1 cellular context compared by ENCODE assay signal in the genomic region with DNA sequence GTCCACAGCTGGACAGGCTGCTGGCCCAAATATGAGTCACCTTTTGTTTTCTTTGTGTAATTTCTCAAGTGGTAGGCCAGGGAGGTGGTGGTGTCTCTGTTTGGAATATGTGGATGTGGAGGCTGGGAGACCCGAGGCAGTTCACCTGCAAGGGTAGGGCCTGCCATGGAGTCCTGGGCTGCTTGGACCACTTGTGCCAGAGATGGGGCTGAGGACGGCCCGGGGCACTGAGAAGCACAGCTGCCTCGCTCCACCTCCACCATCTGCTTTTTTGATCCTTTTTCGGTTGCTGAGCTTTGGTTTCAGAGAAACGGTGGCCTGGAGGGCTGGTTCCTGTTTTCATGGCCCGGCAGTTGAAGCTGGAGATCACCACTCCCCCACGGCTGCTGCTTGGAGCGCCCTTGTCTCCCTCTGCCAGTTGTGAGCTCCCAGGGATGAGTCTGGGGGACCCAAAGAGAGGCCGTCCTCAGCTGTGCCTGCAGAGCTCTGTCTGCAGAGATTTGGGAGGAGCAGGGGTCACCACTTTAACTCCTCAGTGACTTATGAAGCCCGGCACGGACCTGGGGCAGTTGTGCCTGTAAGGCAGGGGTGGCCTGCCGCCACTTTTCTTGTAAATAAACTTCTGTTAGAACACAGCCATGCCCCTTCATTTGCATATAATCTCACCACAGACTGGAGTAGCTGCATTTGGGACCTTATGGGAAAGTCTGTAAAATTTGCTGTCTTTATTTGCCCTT.
TF ChIP-seq lines count a peak whose summit lies in the region.

No MANE protein-coding gene starts in this region.

TF ChIP-seq in GM12878, 131 proteins besides CTCF, POLR2A, EP300 and RAD21 (continued from another document and continues in another):
- TF ChIP-seq, protein P1, sequence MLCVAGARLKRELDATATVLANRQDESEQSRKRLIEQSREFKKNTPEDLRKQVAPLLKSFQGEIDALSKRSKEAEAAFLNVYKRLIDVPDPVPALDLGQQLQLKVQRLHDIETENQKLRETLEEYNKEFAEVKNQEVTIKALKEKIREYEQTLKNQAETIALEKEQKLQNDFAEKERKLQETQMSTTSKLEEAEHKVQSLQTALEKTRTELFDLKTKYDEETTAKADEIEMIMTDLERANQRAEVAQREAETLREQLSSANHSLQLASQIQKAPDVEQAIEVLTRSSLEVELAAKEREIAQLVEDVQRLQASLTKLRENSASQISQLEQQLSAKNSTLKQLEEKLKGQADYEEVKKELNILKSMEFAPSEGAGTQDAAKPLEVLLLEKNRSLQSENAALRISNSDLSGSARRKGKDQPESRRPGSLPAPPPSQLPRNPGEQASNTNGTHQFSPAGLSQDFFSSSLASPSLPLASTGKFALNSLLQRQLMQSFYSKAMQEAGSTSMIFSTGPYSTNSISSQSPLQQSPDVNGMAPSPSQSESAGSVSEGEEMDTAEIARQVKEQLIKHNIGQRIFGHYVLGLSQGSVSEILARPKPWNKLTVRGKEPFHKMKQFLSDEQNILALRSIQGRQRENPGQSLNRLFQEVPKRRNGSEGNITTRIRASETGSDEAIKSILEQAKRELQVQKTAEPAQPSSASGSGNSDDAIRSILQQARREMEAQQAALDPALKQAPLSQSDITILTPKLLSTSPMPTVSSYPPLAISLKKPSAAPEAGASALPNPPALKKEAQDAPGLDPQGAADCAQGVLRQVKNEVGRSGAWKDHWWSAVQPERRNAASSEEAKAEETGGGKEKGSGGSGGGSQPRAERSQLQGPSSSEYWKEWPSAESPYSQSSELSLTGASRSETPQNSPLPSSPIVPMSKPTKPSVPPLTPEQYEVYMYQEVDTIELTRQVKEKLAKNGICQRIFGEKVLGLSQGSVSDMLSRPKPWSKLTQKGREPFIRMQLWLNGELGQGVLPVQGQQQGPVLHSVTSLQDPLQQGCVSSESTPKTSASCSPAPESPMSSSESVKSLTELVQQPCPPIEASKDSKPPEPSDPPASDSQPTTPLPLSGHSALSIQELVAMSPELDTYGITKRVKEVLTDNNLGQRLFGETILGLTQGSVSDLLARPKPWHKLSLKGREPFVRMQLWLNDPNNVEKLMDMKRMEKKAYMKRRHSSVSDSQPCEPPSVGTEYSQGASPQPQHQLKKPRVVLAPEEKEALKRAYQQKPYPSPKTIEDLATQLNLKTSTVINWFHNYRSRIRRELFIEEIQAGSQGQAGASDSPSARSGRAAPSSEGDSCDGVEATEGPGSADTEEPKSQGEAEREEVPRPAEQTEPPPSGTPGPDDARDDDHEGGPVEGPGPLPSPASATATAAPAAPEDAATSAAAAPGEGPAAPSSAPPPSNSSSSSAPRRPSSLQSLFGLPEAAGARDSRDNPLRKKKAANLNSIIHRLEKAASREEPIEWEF (IDR thresholded peaks at IDR 0.05; ENCODE audit: insufficient replicate concordance, low read depth, low read length), result no peak
- TF ChIP-seq TBL1XR1 (IDR thresholded peaks at IDR 0.05; ENCODE audit: low read depth, low read length) (no peak; the same call in 1 of the 2 replicates), E2F8 (IDR thresholded peaks at IDR 0.05; ENCODE audit: low read depth, partially characterized antibody) (no peak), RCOR1 (conservative IDR thresholded peaks at IDR 0.05; ENCODE audit: low read depth, low read length) (no peak), CREB1 (IDR thresholded peaks at IDR 0.05; ENCODE audit: low read depth) (no peak), SREBF2 (IDR thresholded peaks at IDR 0.05; ENCODE audit: low read length) (no peak), BHLHE40 (IDR thresholded peaks at IDR 0.05; ENCODE audit: borderline replicate concordance in 1 of 2, low read depth in 2 of 2, low read length in 1 of 2) (peak in 1 of 2 experiments; percentile 33; a peak in 1 of 4 replicates), STAT1 (conservative IDR thresholded peaks at IDR 0.05) (0 out of 2 replicates have a peak, but pooled peaks have one; percentile 38), ELK1 (IDR thresholded peaks at IDR 0.05; ENCODE audit: low read depth, low read length) (no peak), POU2F2 (IDR thresholded peaks at IDR 0.05; ENCODE audit: borderline replicate concordance, low read depth, low read length) (peak; percentile 89), NR2C2 (IDR thresholded peaks at IDR 0.05; ENCODE audit: borderline replicate concordance, control insufficient read depth, insufficient read length, low read depth) (no peak), SRF (IDR thresholded peaks at IDR 0.05; ENCODE audit: low read depth in 2 of 2, low read length in 2 of 2) (no peak), NFIC (IDR thresholded peaks at IDR 0.05; ENCODE audit: low read depth, low read length) (no peak), JUNB (IDR thresholded peaks at IDR 0.05) (no peak; the same call in 1 of the 2 replicates), MYC (IDR thresholded peaks at IDR 0.05; ENCODE audit: insufficient read depth, insufficient read length, insufficient replicate concordance, low read length, severe bottlenecking) (no peak), FOXM1 (IDR thresholded peaks at IDR 0.05; ENCODE audit: low read depth, low read length) (no peak), ZZZ3 (IDR thresholded peaks at IDR 0.05; ENCODE audit: control insufficient read depth, insufficient read length, low read depth) (no peak), MEF2A (IDR thresholded peaks at IDR 0.05; ENCODE audit: insufficient read depth, low read depth, low read length) (0 out of 2 replicates have a peak, but pooled peaks have one; percentile 23), RB1 (IDR thresholded peaks at IDR 0.05; ENCODE audit: borderline replicate concordance) (no peak; the same call in 1 of the 2 replicates), YBX1 (IDR thresholded peaks at IDR 0.05) (no peak), HCFC1 (IDR thresholded peaks at IDR 0.05; ENCODE audit: low read length) (no peak), HDAC2 (IDR thresholded peaks at IDR 0.05) (no peak), RUNX3 (IDR thresholded peaks at IDR 0.05; ENCODE audit: low read length) (no peak), TAF1 (IDR thresholded peaks at IDR 0.05; ENCODE audit: borderline replicate concordance, low read depth, low read length) (peak; percentile 40; the same call in 1 of the 2 replicates), CHD2 (IDR thresholded peaks at IDR 0.05; ENCODE audit: borderline replicate concordance, low read depth, low read length) (peak; percentile 62; the same call in 1 of the 2 replicates), BCL11A (IDR thresholded peaks at IDR 0.05; ENCODE audit: low read depth, low read length) (no peak), ATF7 (IDR thresholded peaks at IDR 0.05; ENCODE audit: low read depth) (peak; percentile 22; the same call in 1 of the 2 replicates), PAX5 (IDR thresholded peaks at IDR 0.05; ENCODE audit: borderline replicate concordance, low read depth, low read length) (peak; percentile 80; the same call in 1 of the 2 replicates)
- TF ChIP-seq, protein P2, sequence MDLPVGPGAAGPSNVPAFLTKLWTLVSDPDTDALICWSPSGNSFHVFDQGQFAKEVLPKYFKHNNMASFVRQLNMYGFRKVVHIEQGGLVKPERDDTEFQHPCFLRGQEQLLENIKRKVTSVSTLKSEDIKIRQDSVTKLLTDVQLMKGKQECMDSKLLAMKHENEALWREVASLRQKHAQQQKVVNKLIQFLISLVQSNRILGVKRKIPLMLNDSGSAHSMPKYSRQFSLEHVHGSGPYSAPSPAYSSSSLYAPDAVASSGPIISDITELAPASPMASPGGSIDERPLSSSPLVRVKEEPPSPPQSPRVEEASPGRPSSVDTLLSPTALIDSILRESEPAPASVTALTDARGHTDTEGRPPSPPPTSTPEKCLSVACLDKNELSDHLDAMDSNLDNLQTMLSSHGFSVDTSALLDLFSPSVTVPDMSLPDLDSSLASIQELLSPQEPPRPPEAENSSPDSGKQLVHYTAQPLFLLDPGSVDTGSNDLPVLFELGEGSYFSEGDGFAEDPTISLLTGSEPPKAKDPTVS (IDR thresholded peaks at IDR 0.05; ENCODE audit: low read depth, low read length), result no peak
- TF ChIP-seq, protein P3, sequence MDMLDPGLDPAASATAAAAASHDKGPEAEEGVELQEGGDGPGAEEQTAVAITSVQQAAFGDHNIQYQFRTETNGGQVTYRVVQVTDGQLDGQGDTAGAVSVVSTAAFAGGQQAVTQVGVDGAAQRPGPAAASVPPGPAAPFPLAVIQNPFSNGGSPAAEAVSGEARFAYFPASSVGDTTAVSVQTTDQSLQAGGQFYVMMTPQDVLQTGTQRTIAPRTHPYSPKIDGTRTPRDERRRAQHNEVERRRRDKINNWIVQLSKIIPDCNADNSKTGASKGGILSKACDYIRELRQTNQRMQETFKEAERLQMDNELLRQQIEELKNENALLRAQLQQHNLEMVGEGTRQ (IDR thresholded peaks at IDR 0.05; ENCODE audit: borderline replicate concordance, low read depth, low read length), result no peak
- TF ChIP-seq, protein P4, sequence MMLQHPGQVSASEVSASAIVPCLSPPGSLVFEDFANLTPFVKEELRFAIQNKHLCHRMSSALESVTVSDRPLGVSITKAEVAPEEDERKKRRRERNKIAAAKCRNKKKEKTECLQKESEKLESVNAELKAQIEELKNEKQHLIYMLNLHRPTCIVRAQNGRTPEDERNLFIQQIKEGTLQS (IDR thresholded peaks at IDR 0.05; ENCODE audit: borderline replicate concordance, extremely low read depth, low read depth, low read length), result no peak
- TF ChIP-seq, protein P5, sequence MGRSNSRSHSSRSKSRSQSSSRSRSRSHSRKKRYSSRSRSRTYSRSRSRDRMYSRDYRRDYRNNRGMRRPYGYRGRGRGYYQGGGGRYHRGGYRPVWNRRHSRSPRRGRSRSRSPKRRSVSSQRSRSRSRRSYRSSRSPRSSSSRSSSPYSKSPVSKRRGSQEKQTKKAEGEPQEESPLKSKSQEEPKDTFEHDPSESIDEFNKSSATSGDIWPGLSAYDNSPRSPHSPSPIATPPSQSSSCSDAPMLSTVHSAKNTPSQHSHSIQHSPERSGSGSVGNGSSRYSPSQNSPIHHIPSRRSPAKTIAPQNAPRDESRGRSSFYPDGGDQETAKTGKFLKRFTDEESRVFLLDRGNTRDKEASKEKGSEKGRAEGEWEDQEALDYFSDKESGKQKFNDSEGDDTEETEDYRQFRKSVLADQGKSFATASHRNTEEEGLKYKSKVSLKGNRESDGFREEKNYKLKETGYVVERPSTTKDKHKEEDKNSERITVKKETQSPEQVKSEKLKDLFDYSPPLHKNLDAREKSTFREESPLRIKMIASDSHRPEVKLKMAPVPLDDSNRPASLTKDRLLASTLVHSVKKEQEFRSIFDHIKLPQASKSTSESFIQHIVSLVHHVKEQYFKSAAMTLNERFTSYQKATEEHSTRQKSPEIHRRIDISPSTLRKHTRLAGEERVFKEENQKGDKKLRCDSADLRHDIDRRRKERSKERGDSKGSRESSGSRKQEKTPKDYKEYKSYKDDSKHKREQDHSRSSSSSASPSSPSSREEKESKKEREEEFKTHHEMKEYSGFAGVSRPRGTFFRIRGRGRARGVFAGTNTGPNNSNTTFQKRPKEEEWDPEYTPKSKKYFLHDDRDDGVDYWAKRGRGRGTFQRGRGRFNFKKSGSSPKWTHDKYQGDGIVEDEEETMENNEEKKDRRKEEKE (IDR thresholded peaks at IDR 0.05), result no peak
- TF ChIP-seq, protein P6, sequence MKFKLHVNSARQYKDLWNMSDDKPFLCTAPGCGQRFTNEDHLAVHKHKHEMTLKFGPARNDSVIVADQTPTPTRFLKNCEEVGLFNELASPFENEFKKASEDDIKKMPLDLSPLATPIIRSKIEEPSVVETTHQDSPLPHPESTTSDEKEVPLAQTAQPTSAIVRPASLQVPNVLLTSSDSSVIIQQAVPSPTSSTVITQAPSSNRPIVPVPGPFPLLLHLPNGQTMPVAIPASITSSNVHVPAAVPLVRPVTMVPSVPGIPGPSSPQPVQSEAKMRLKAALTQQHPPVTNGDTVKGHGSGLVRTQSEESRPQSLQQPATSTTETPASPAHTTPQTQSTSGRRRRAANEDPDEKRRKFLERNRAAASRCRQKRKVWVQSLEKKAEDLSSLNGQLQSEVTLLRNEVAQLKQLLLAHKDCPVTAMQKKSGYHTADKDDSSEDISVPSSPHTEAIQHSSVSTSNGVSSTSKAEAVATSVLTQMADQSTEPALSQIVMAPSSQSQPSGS (IDR thresholded peaks at IDR 0.05; ENCODE audit: low read length), result no peak
